10 cellular contexts compared by ENCODE assay signal in genomic region chr3:62529230-62529629, GRCh38.
DNase-seq lines count a peak whose midpoint lies in the region; ATAC-seq and TF ChIP-seq lines count a peak whose summit lies in the region.
"Had no signal": no experiment of that assay in that cellular context is flagged by ENCODE, and none has a peak within 500 bp of the region (broad histone marks: within the 10 kb centered on the region; RNA-seq: fewer than 3 reads in every experiment).

No MANE protein-coding gene starts in this region.

- no peak for ATAC-seq in esophagus mucosa
- ATAC-seq: naive thymus-derived CD8-positive, alpha-beta T cell had no signal

- intact Hi-C loops in lower leg skin (cut with DNase I; ENCODE audit: low total_unique reads): no loop called here

- no peaks in the 10 kb centered on the region for H3K27me3 ChIP-seq in MG63

- H3K9me3 ChIP-seq in MG63: no peaks in the 10 kb centered on the region

- TF ChIP-seq CTCF in astrocyte of the spinal cord (IDR thresholded peaks at IDR 0.05; ENCODE audit: low read depth, low read length): no peak
- TF ChIP-seq CTCF in lower leg skin (IDR thresholded peaks at IDR 0.05): no peak

- in situ Hi-C loops in astrocyte of the spinal cord (cut with HindIII; ENCODE audit: low sequenced_read_pairs): no loop called here

- no peak for TF ChIP-seq EP300 in Ishikawa (IDR thresholded peaks at IDR 0.05; ENCODE audit: borderline replicate concordance)

- no peak for TF ChIP-seq RAD21 in Ishikawa (IDR thresholded peaks at IDR 0.05; ENCODE audit: low read depth)

- WGBS in lower leg skin, 2 donors: 36 to 41% methylated on average over 4 of the region's 4 CpGs

- no peak for TF ChIP-seq POLR2A in lower leg skin (IDR thresholded peaks at IDR 0.05)

- H3K4me3 ChIP-seq in astrocyte of the spinal cord (ENCODE audit: low read depth, low read length) (no peak overlapping the region), lower leg skin (ENCODE audit: low read depth, poor library complexity, severe bottlenecking) (no peak overlapping the region), MG63 (no peak overlapping the region)

- no peaks in the 10 kb centered on the region for H3K36me3 ChIP-seq in MG63

- peak; percentile 14 for DNase-seq in COLO829 (ENCODE audit: low spot score)
- peak; percentile 22 for DNase-seq in astrocyte of the spinal cord (ENCODE audit: low read depth, low spot score)
- DNase-seq in islet precursor cell: peak; percentile 84
- DNase-seq in MV-4-11 (lab: John Stamatoyannopoulos, UW): no peak
- no peak for DNase-seq in lower leg skin (ENCODE audit: low spot score in 2 of 2)
- DNase-seq in MG63: no peak
- DNase-seq: NCI-H1092 had no signal

TF ChIP-seq in Ishikawa, 13 proteins besides CTCF, POLR2A, EP300 and RAD21:
- no peak for TF ChIP-seq MAX (IDR thresholded peaks at IDR 0.05)
- TF ChIP-seq REST (IDR thresholded peaks at IDR 0.05; ENCODE audit: low read depth): peak; percentile 91
- no peak for TF ChIP-seq NFIC (IDR thresholded peaks at IDR 0.05)
- no peak for TF ChIP-seq USF1 (IDR thresholded peaks at IDR 0.05)
- no peak for TF ChIP-seq CREB1 (IDR thresholded peaks at IDR 0.05; ENCODE audit: low read depth)

Comparison
In these comparisons a context has a peak if more than half of its experiments do, and no peak if none do; other contexts are left out.
1. DNase-seq: peak in COLO829 (single experiment), astrocyte of the spinal cord (single experiment) and islet precursor cell (single experiment); none in MV-4-11 (single experiment), lower leg skin (0 of 2) and MG63 (single experiment).